9 cellular contexts compared by ENCODE assay signal in the genomic region with DNA sequence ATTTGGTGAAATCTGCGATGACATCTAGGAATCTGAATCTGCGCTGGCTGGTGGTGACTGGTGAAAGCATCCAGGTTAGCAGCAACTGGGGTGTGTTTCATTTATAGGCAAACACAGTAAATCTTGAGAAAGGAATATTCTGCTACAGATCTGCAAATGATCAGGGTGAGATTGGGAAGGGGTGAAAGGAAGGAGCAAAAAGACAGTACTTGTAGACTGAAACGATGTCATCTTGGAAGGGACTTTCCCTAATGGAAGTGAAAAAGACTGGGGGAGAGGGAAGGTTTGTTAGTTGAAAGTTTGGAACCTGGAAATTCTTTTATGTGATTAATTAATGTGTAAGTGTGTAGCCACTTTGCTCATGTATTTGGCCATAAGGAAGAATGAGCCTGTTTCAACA.
"Had no signal": no experiment of that assay in that cellular context is flagged by ENCODE, and none has a peak within 500 bp of the region (broad histone marks: within the 10 kb centered on the region; RNA-seq: fewer than 3 reads in every experiment).

No MANE protein-coding gene starts in this region.

- H3K9ac ChIP-seq: GM23248, KMS-11 had no signal

- FAIRE-seq: H1, H54, HTR-8/SVneo had no signal

- H3K4me3 Mint-ChIP-seq: H9, IgD-negative memory B cell had no signal

- DNase-seq: GM23248, H9, HCEC 1CT, KBM-7 had no signal

- H3K27me3 Mint-ChIP-seq: IgD-negative memory B cell had no signal

- H3K9me3 Mint-ChIP-seq: H9 had no signal

- H3K27ac ChIP-seq: GM23248, KMS-11 had no signal

- H2AFZ ChIP-seq: GM23248 had no signal

- H3K4me2 ChIP-seq: KMS-11 had no signal

- H3K4me3 ChIP-seq: GM23248 had no signal

- H3K27ac Mint-ChIP-seq: H9, IgD-negative memory B cell had no signal
